20 cellular contexts compared by ENCODE assay signal in the genomic region with DNA sequence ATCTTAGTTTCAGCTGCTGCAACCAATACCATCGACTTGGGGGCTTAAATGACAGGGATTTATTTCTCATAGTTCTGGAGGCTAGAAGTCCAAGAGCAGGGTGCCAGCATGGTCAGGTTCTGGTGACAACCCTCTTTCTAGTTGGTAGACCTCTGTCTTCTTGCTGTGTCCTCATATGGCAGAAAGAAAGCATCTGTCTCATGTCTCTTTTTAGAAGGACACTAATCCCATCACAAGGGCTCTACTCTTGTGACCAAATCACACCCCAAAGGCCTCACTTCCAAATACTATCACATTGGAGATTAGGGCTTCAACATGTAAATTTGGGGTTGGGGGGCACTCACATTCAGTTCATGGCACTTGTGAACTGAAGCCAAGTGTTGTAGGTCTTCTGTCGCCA.
DNase-seq lines count a peak whose midpoint lies in the region; ATAC-seq and TF ChIP-seq lines count a peak whose summit lies in the region.
"Had no signal": no experiment of that assay in that cellular context is flagged by ENCODE, and none has a peak within 500 bp of the region (broad histone marks: within the 10 kb centered on the region; RNA-seq: fewer than 3 reads in every experiment).

No MANE protein-coding gene starts in this region.

- POLR2A ChIA-PET in A673 (lab: Charles Lee; ENCODE audit: low non-redundant PET), result no interaction called here

- H3K36me3 Mint-ChIP-seq in neural progenitor cell (peaks cover 5% of the 10 kb centered on the region), mesothelial cell of epicardium (peaks cover 5% of the 10 kb centered on the region)
- H3K36me3 Mint-ChIP-seq: CD14-positive monocyte; CD8-positive, alpha-beta memory T cell had no signal

- no TSS peak for BruUV-seq in A673 (replicated peaks; lab: Mats Ljungman, UMichigan)

- intact Hi-C loops in A673 (cut with micrococcal nuclease; ENCODE audit: unreplicated experiment), result loop anchor here (10.0 kb wide), 1 partner anchor 1200 kb away; no protein-coding TSS in a partner anchor

- H3K4me1 ChIP-seq in A673 (ENCODE audit: insufficient read depth, low read length, poor library complexity, severe bottlenecking) (peaks cover 82% of the 10 kb centered on the region), SJCRH30 (peaks cover 33% of the 10 kb centered on the region), neural progenitor cell (peaks cover 56% of the 10 kb centered on the region), rectal smooth muscle tissue (ENCODE audit: control insufficient read depth, insufficient read depth, low read length) (no peaks in the 10 kb centered on the region)
- H3K4me1 ChIP-seq: BE2C had no signal

- H3K9ac ChIP-seq in neural progenitor cell, result no peak overlapping the region
- H3K9ac ChIP-seq in rectal smooth muscle tissue (ENCODE audit: low read length), result no peak overlapping the region
- H3K9ac ChIP-seq: BLaER1 treated with 17β-estradiol and CSF1 and Interleukin-3, amounts not matched to agents 10 nM and 100 nM; GM23248 had no signal

- H2AFZ ChIP-seq in neural progenitor cell (replicated peaks), result no peak overlapping the region
- H2AFZ ChIP-seq: GM23248 had no signal

- H3K27me3 Mint-ChIP-seq in neural progenitor cell (ENCODE audit: insufficient read depth, low read depth) (no peaks in the 10 kb centered on the region), mesothelial cell of epicardium (ENCODE audit: low read depth) (no peaks in the 10 kb centered on the region)
- H3K27me3 Mint-ChIP-seq: CD4-positive, alpha-beta T cell had no signal

- ATAC-seq in GM19324 (IDR thresholded peaks at IDR 0.05; ENCODE audit: low FRiP score, unreplicated experiment), result no peak
- ATAC-seq: HCT116 had no signal

- no peak for DNase-seq in A673 (ENCODE audit: low spot score)
- no peak for DNase-seq in SJCRH30
- no peak for DNase-seq in neural progenitor cell (ENCODE audit: low spot score)
- no peak for DNase-seq in DMS79 (lab: John Stamatoyannopoulos, UW)
- no peak for DNase-seq in mesothelial cell of epicardium (ENCODE audit: low spot score in 2 of 2, unreplicated experiment in 2 of 2)
- DNase-seq: ACHN; AML-193; BE2C; CD4-positive, alpha-beta T cell; CD8-positive, alpha-beta memory T cell; DMS 273 treated with DMSO at 0.1 percent for 48 hours; DMS79 treated with DMSO at 0.1 percent for 48 hours; GF-D8; GM23248; H9 had no signal

- H3F3A ChIP-seq in neural progenitor cell (ENCODE audit: low read depth), result peaks cover 35% of the 10 kb centered on the region

- no peak overlapping the region for H3K4me3 Mint-ChIP-seq in neural progenitor cell
- H3K4me3 Mint-ChIP-seq in mesothelial cell of epicardium, result no peak overlapping the region
- H3K4me3 Mint-ChIP-seq: CD14-positive monocyte; CD4-positive, alpha-beta T cell; CD8-positive, alpha-beta memory T cell; H9 had no signal

- peaks cover 77% of the 10 kb centered on the region for H3K4me1 Mint-ChIP-seq in neural progenitor cell
- peaks cover 67% of the 10 kb centered on the region for H3K4me1 Mint-ChIP-seq in mesothelial cell of epicardium
- H3K4me1 Mint-ChIP-seq: CD14-positive monocyte; CD8-positive, alpha-beta memory T cell had no signal

- no peaks in the 10 kb centered on the region for H3K36me3 ChIP-seq in A673 (ENCODE audit: insufficient read depth, low read length, poor library complexity, severe bottlenecking)
- no peaks in the 10 kb centered on the region for H3K36me3 ChIP-seq in SJCRH30
- H3K36me3 ChIP-seq in neural progenitor cell, result no peaks in the 10 kb centered on the region
- H3K36me3 ChIP-seq in rectal smooth muscle tissue (ENCODE audit: control insufficient read depth, insufficient read depth, low read length), result no peaks in the 10 kb centered on the region
- H3K36me3 ChIP-seq: BE2C; BLaER1 treated with 17β-estradiol and CSF1 and Interleukin-3, amounts not matched to agents 10 nM and 100 nM had no signal

- no peaks in the 10 kb centered on the region for H3K27me3 ChIP-seq in A673 (replicated peaks; ENCODE audit: insufficient read depth, low read depth, low read length, poor library complexity)
- H3K27me3 ChIP-seq in SJCRH30, result no peaks in the 10 kb centered on the region
- peaks cover 20% of the 10 kb centered on the region for H3K27me3 ChIP-seq in neural progenitor cell
- no peaks in the 10 kb centered on the region for H3K27me3 ChIP-seq in rectal smooth muscle tissue (ENCODE audit: control insufficient read depth, insufficient read depth, low read length)
- H3K27me3 ChIP-seq: BE2C; BLaER1 treated with 17β-estradiol and CSF1 and Interleukin-3, amounts not matched to agents 10 nM and 100 nM had no signal

- H3K9me3 ChIP-seq in A673 (ENCODE audit: low read depth, low read length, poor library complexity, severe bottlenecking) (no peaks in the 10 kb centered on the region), SJCRH30 (replicated peaks) (no peaks in the 10 kb centered on the region), neural progenitor cell (ENCODE audit: low read depth) (no peaks in the 10 kb centered on the region)
- H3K9me3 ChIP-seq: BE2C; BLaER1 treated with 17β-estradiol and CSF1 and Interleukin-3, amounts not matched to agents 10 nM and 100 nM had no signal

- H4K20me1 ChIP-seq in neural progenitor cell (ENCODE audit: low read depth), result peaks cover 77% of the 10 kb centered on the region
- H4K20me1 ChIP-seq: BLaER1 treated with 17β-estradiol and CSF1 and Interleukin-3, amounts not matched to agents 10 nM and 100 nM had no signal

- TF ChIP-seq CTCF in A673 (conservative IDR thresholded peaks at IDR 0.05; ENCODE audit: low read depth, low read length), result no peak
- no peak for TF ChIP-seq CTCF in neural progenitor cell (IDR thresholded peaks at IDR 0.05)
- TF ChIP-seq CTCF in mesothelial cell of epicardium (IDR thresholded peaks at IDR 0.05; ENCODE audit: unreplicated experiment), result no peak

- H3K9me3 Mint-ChIP-seq in neural progenitor cell (peaks cover 4% of the 10 kb centered on the region), mesothelial cell of epicardium (no peaks in the 10 kb centered on the region)
- H3K9me3 Mint-ChIP-seq: CD14-positive monocyte; CD4-positive, alpha-beta T cell; CD8-positive, alpha-beta memory T cell; H9 had no signal

- CTCF ChIA-PET in A673 (lab: Charles Lee), result no interaction called here

- H3K27ac ChIP-seq in A673 (ENCODE audit: low read depth, low read length, poor library complexity, severe bottlenecking) (peak overlapping the region; percentile 8), SJCRH30 (peak overlapping the region; percentile 45), neural progenitor cell (no peak overlapping the region), rectal smooth muscle tissue (ENCODE audit: low read depth, low read length) (peak overlapping the region; percentile 18)
- H3K27ac ChIP-seq: BLaER1 treated with 17β-estradiol and CSF1 and Interleukin-3, amounts not matched to agents 10 nM and 100 nM; GM23248 had no signal

- peak overlapping the region; percentile 60 for H3K27ac Mint-ChIP-seq in neural progenitor cell
- H3K27ac Mint-ChIP-seq in mesothelial cell of epicardium, result no peak overlapping the region
- H3K27ac Mint-ChIP-seq: CD4-positive, alpha-beta T cell; CD8-positive, alpha-beta memory T cell had no signal

- no peak overlapping the region for H3K4me2 ChIP-seq in neural progenitor cell
- H3K4me2 ChIP-seq: BLaER1 treated with 17β-estradiol and CSF1 and Interleukin-3, amounts not matched to agents 10 nM and 100 nM had no signal

- no peaks in the 10 kb centered on the region for H3K79me2 ChIP-seq in neural progenitor cell (ENCODE audit: low read depth)

- no peak overlapping the region for H3K4me3 ChIP-seq in A673 (ENCODE audit: low read depth, low read length, poor library complexity, severe bottlenecking)
- H3K4me3 ChIP-seq in SJCRH30, result no peak overlapping the region
- H3K4me3 ChIP-seq in neural progenitor cell, result no peak overlapping the region
- no peak overlapping the region for H3K4me3 ChIP-seq in rectal smooth muscle tissue (ENCODE audit: low read length)
- H3K4me3 ChIP-seq: BLaER1 treated with 17β-estradiol and CSF1 and Interleukin-3, amounts not matched to agents 10 nM and 100 nM; GM23248 had no signal
